ENCODE assay signal across 17 cellular contexts in genomic region chr14:61467281-61467680, GRCh38.
DNase-seq lines count a peak whose midpoint lies in the region; ATAC-seq and TF ChIP-seq lines count a peak whose summit lies in the region.
"Had no signal": no experiment of that assay in that cellular context is flagged by ENCODE, and none has a peak within 500 bp of the region (broad histone marks: within the 10 kb centered on the region; RNA-seq: fewer than 3 reads in every experiment).

No MANE protein-coding gene starts in this region.

- H3K4me1 ChIP-seq in hepatocyte (ENCODE audit: insufficient read depth) (peaks cover 47% of the 10 kb centered on the region), spleen (peaks cover 15 to 85% (median 52%) of the 10 kb centered on the region in 6 donors), smooth muscle cell (ENCODE audit: low read depth) (peaks cover 15% of the 10 kb centered on the region)

- no peak overlapping the region for H3K9ac ChIP-seq in smooth muscle cell (ENCODE audit: low read depth)

- H2AFZ ChIP-seq in hepatocyte (no peak overlapping the region), smooth muscle cell (ENCODE audit: low read depth) (no peak overlapping the region)

- H3K9me2 ChIP-seq in hepatocyte (replicated peaks; ENCODE audit: insufficient read depth), result no peaks in the 10 kb centered on the region

- TF ChIP-seq CTCF in WTC11 (IDR thresholded peaks at IDR 0.05), result no peak
- no peak for TF ChIP-seq CTCF in hepatocyte (IDR thresholded peaks at IDR 0.05; ENCODE audit: poor library complexity)
- TF ChIP-seq CTCF in spleen (IDR thresholded peaks at IDR 0.05 in 8 of 11, conservative IDR thresholded peaks at IDR 0.05 in 3 of 11), result no peak
- TF ChIP-seq CTCF in smooth muscle cell (IDR thresholded peaks at IDR 0.05; ENCODE audit: borderline replicate concordance, insufficient read depth, poor library complexity, severe bottlenecking), result no peak

- POLR2A ChIA-PET in WTC11 (lab: Charles Lee), result interaction anchor here (0.9 kb wide), 1 partner anchor 228 kb away, joined by 4 read pairs; the partner anchor contains the start of gene HIF1A

- CTCF ChIA-PET in WTC11 (lab: Charles Lee), result interaction anchor here (0.5 to 1.1 kb wide), 4 partner anchors 34 to 370 kb away, joined by 3 to 4 read pairs (median 3); no protein-coding TSS in a partner anchor

- H3K27me3 Mint-ChIP-seq in activated T-cell treated with anti-CD3 and anti-CD28 coated beads, Interleukin-2, amount 50 U/mL, for 24 hours, result no peaks in the 10 kb centered on the region
- no peaks in the 10 kb centered on the region for H3K27me3 Mint-ChIP-seq in activated T-cell treated with anti-CD3 and anti-CD28 coated beads, Interleukin-2, amount 50 U/mL, for 4 hours (ENCODE audit: low read depth)
- no peaks in the 10 kb centered on the region for H3K27me3 Mint-ChIP-seq in WTC11 (ENCODE audit: low read depth)
- H3K27me3 Mint-ChIP-seq: naive B cell; stimulated activated naive B cell treated with anti-CD40 and anti-IgM and Interleukin-4, amounts not matched to agents 10 μg/mL and 1 μg/mL and 100 μg/mL, for 72 hours had no signal

- TF ChIP-seq POLR2A in spleen (IDR thresholded peaks at IDR 0.05), result no peak

- peaks cover 5% of the 10 kb centered on the region for H3K9me3 ChIP-seq in hepatocyte (ENCODE audit: low read depth)
- H3K9me3 ChIP-seq in spleen, result peaks cover 0 to 7% (median 0%) of the 10 kb centered on the region in 8 donors
- no peaks in the 10 kb centered on the region for H3K9me3 ChIP-seq in smooth muscle cell (replicated peaks; ENCODE audit: low read depth)

- H3K79me2 ChIP-seq in hepatocyte (no peaks in the 10 kb centered on the region), smooth muscle cell (ENCODE audit: low read depth) (no peaks in the 10 kb centered on the region)

- peak overlapping the region; percentile 35 for H3K27ac Mint-ChIP-seq in activated T-cell treated with anti-CD3 and anti-CD28 coated beads, Interleukin-2, amount 50 U/mL, for 24 hours
- H3K27ac Mint-ChIP-seq in WTC11, result no peak overlapping the region
- H3K27ac Mint-ChIP-seq in stimulated activated effector memory CD8-positive, alpha-beta T cell treated with anti-CD3 and anti-CD28 coated beads, Interleukin-12 subunit alpha, Interleukin-12 subunit beta, amount 100 ng/mL, for 72 hours, result peak overlapping the region; percentile 78
- H3K27ac Mint-ChIP-seq: stimulated activated naive B cell treated with anti-CD40 and anti-IgM and Interleukin-4, amounts not matched to agents 10 μg/mL and 1 μg/mL and 100 μg/mL, for 72 hours had no signal

- H3K4me3 ChIP-seq in hepatocyte (no peak overlapping the region), spleen (no peak overlapping the region), smooth muscle cell (no peak overlapping the region)
- H3K4me3 ChIP-seq: coronary artery had no signal

- H3K36me3 ChIP-seq in hepatocyte (replicated peaks; ENCODE audit: insufficient read depth, low read depth), result no peaks in the 10 kb centered on the region
- peaks cover 0 to 27% (median 3%) of the 10 kb centered on the region in 6 donors for H3K36me3 ChIP-seq in spleen
- H3K36me3 ChIP-seq in smooth muscle cell (ENCODE audit: low read depth), result no peaks in the 10 kb centered on the region

- no peaks in the 10 kb centered on the region for H3K27me3 ChIP-seq in hepatocyte
- no peaks in the 10 kb centered on the region for H3K27me3 ChIP-seq in spleen (replicated peaks in 1 of 7)
- no peaks in the 10 kb centered on the region for H3K27me3 ChIP-seq in smooth muscle cell (ENCODE audit: low read depth)

- no peak overlapping the region for H3K4me3 Mint-ChIP-seq in activated T-cell treated with anti-CD3 and anti-CD28 coated beads, Interleukin-2, amount 50 U/mL, for 24 hours
- H3K4me3 Mint-ChIP-seq in activated T-cell treated with anti-CD3 and anti-CD28 coated beads, Interleukin-2, amount 50 U/mL, for 4 hours, result no peak overlapping the region
- no peak overlapping the region for H3K4me3 Mint-ChIP-seq in WTC11
- no peak overlapping the region for H3K4me3 Mint-ChIP-seq in stimulated activated effector memory CD8-positive, alpha-beta T cell treated with anti-CD3 and anti-CD28 coated beads, Interleukin-12 subunit alpha, Interleukin-12 subunit beta, amount 100 ng/mL, for 72 hours
- H3K4me3 Mint-ChIP-seq: naive B cell; stimulated activated naive B cell treated with anti-CD40 and anti-IgM and Interleukin-4, amounts not matched to agents 10 μg/mL and 1 μg/mL and 100 μg/mL, for 72 hours had no signal

- intact Hi-C loops in spleen (cut with DNase I; ENCODE audit: low total_unique reads), result loop anchor here (10.0 kb wide), 2 partner anchors 258 to 648 kb away; no protein-coding TSS in a partner anchor

- H3K4me2 ChIP-seq in hepatocyte (no peak overlapping the region), smooth muscle cell (no peak overlapping the region)

- peaks cover 3% of the 10 kb centered on the region for H3K9me3 Mint-ChIP-seq in activated T-cell treated with anti-CD3 and anti-CD28 coated beads, Interleukin-2, amount 50 U/mL, for 24 hours
- no peaks in the 10 kb centered on the region for H3K9me3 Mint-ChIP-seq in activated T-cell treated with anti-CD3 and anti-CD28 coated beads, Interleukin-2, amount 50 U/mL, for 4 hours
- H3K9me3 Mint-ChIP-seq in WTC11, result peaks cover 11% of the 10 kb centered on the region
- no peaks in the 10 kb centered on the region for H3K9me3 Mint-ChIP-seq in stimulated activated effector memory CD8-positive, alpha-beta T cell treated with anti-CD3 and anti-CD28 coated beads, Interleukin-12 subunit alpha, Interleukin-12 subunit beta, amount 100 ng/mL, for 72 hours

- H3K4me1 Mint-ChIP-seq in activated T-cell treated with anti-CD3 and anti-CD28 coated beads, Interleukin-2, amount 50 U/mL, for 24 hours (ENCODE audit: low read depth), result peaks cover 85% of the 10 kb centered on the region
- H3K4me1 Mint-ChIP-seq in activated T-cell treated with anti-CD3 and anti-CD28 coated beads, Interleukin-2, amount 50 U/mL, for 4 hours (ENCODE audit: low read depth), result peaks cover 80% of the 10 kb centered on the region
- peaks cover 64% of the 10 kb centered on the region for H3K4me1 Mint-ChIP-seq in WTC11
- H3K4me1 Mint-ChIP-seq in stimulated activated effector memory CD8-positive, alpha-beta T cell treated with anti-CD3 and anti-CD28 coated beads, Interleukin-12 subunit alpha, Interleukin-12 subunit beta, amount 100 ng/mL, for 72 hours, result peaks cover 78% of the 10 kb centered on the region

- no peaks in the 10 kb centered on the region for H4K20me1 ChIP-seq in hepatocyte (ENCODE audit: insufficient read depth, poor library complexity, severe bottlenecking)
- no peaks in the 10 kb centered on the region for H4K20me1 ChIP-seq in smooth muscle cell (ENCODE audit: low read depth)

- no peak for DNase-seq in activated T-cell treated with anti-CD3 and anti-CD28 coated beads, Interleukin-2, amount 50 U/mL, for 24 hours
- DNase-seq in activated T-cell treated with anti-CD3 and anti-CD28 coated beads, Interleukin-2, amount 50 U/mL, for 4 hours, result no peak
- DNase-seq in WTC11 (ENCODE audit: low spot score), result no peak
- no peak for DNase-seq in hepatocyte (ENCODE audit: low spot score)
- no peak for DNase-seq in stimulated activated effector memory CD8-positive, alpha-beta T cell treated with anti-CD3 and anti-CD28 coated beads, Interleukin-12 subunit alpha, Interleukin-12 subunit beta, amount 100 ng/mL, for 72 hours (ENCODE audit: low spot score in 2 of 2)
- no peak for DNase-seq in spleen
- no peak for DNase-seq in ecto neural progenitor cell (ENCODE audit: low spot score)
- no peak for DNase-seq in smooth muscle cell (lab: John Stamatoyannopoulos, UW; ENCODE audit: unreplicated experiment)
- DNase-seq: amniotic stem cell; DMS153; erythroblast; left colon; MV-4-11; naive B cell; NK-92 treated with Interleukin-12 subunit alpha and Interleukin-12 subunit beta, amount 100 ng/mL, for 24 hours; stimulated activated naive B cell treated with anti-CD40 and anti-IgM and Interleukin-4, amounts not matched to agents 10 μg/mL and 1 μg/mL and 100 μg/mL, for 72 hours had no signal

- no peak for ATAC-seq in activated T-cell treated with anti-CD3 and anti-CD28 coated beads, Interleukin-2, amount 50 U/mL, for 4 hours
- ATAC-seq in WTC11, result no peak
- no peak for ATAC-seq in stimulated activated effector memory CD8-positive, alpha-beta T cell treated with anti-CD3 and anti-CD28 coated beads, Interleukin-12 subunit alpha, Interleukin-12 subunit beta, amount 100 ng/mL, for 72 hours
- ATAC-seq: left colon; stimulated activated naive B cell treated with anti-CD40 and anti-IgM and Interleukin-4, amounts not matched to agents 10 μg/mL and 1 μg/mL and 100 μg/mL, for 72 hours had no signal

- peaks cover 86% of the 10 kb centered on the region for H3K36me3 Mint-ChIP-seq in activated T-cell treated with anti-CD3 and anti-CD28 coated beads, Interleukin-2, amount 50 U/mL, for 24 hours (ENCODE audit: low read depth)
- peaks cover 48% of the 10 kb centered on the region for H3K36me3 Mint-ChIP-seq in activated T-cell treated with anti-CD3 and anti-CD28 coated beads, Interleukin-2, amount 50 U/mL, for 4 hours (ENCODE audit: insufficient read depth)
- H3K36me3 Mint-ChIP-seq in WTC11, result peaks cover 10% of the 10 kb centered on the region
- peaks cover 92% of the 10 kb centered on the region for H3K36me3 Mint-ChIP-seq in stimulated activated effector memory CD8-positive, alpha-beta T cell treated with anti-CD3 and anti-CD28 coated beads, Interleukin-12 subunit alpha, Interleukin-12 subunit beta, amount 100 ng/mL, for 72 hours
- H3K36me3 Mint-ChIP-seq: naive B cell had no signal

- 90% methylated on average over 7 of the region's 7 CpGs for WGBS in hepatocyte (ENCODE audit: low lambda C conversion rate, missing lambda C conversion rate)
- 64 to 88% (median 79%) methylated on average over 7 of the region's 7 CpGs for WGBS in spleen, 5 donors
- WGBS in smooth muscle cell (ENCODE audit: low lambda C conversion rate), result 94% methylated on average over 7 of the region's 7 CpGs

- H3K27ac ChIP-seq in hepatocyte (peak overlapping the region; percentile 82), spleen (peak overlapping the region in 1 of 8 donors; percentile 46), smooth muscle cell (ENCODE audit: low read depth) (no peak overlapping the region)

- peaks cover 5% of the 10 kb centered on the region for H3F3A ChIP-seq in smooth muscle cell (ENCODE audit: low read depth)

TF ChIP-seq in WTC11, 78 proteins besides CTCF, POLR2A, EP300 and RAD21 (continues in another document):
- TF ChIP-seq USF1 (CRISPR knock-in tag; IDR thresholded peaks at IDR 0.05), result no peak
